In the genomic region with DNA sequence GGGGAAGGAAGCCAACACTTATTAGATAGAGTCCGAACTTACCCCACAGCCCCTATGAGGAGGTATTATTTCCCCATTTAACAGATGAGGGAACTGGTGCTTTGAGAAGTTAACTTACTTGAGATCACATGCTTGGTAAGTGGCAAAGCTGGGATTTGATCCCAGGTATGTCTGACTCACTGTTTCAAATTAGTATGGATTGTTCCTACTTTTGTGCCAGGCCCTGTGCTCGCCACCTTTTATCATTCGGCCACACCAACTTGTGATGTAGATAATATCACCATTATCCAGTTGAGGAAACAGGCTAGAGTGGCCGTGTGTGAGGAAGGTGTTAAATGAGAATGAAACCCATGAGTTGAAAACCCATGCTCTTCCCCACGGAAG, we compare ENCODE assay signal across 36 cellular contexts. TPM values are rescaled to one million over a fixed set of nuclear protein-coding genes. Genes with fewer than 3 reads are reported as not detected.
"Had no signal": no experiment of that assay in that cellular context is flagged by ENCODE, and none has a peak within 500 bp of the region (broad histone marks: within the 10 kb centered on the region; RNA-seq: fewer than 3 reads in every experiment).

No MANE protein-coding gene starts in this region.

- ATAC-seq: activated CD8-positive, alpha-beta memory T cell treated with anti-CD3 and anti-CD28 coated beads, Interleukin-2, amount 10 ng/mL, durations not matched to agents 7 days and 5 days; activated CD8-positive, alpha-beta T cell treated with anti-CD3 and anti-CD28 coated beads, Interleukin-2, amount 10 ng/mL, durations not matched to agents 7 days and 5 days; activated naive CD8-positive, alpha-beta T cell treated with anti-CD3 and anti-CD28 coated beads, Interleukin-2, amount 50 U/mL, for 24 hours had no signal

- H3K4me3 Mint-ChIP-seq: activated B cell treated with CpG ODN at 0.5 μM for 24 hours; activated CD4-positive, alpha-beta memory T cell treated with anti-CD3 and anti-CD28 coated beads, Interleukin-2, amount 10 ng/mL, durations not matched to agents 7 days and 5 days; activated CD4-positive, alpha-beta T cell treated with anti-CD3 and anti-CD28 coated beads, Interleukin-2, amount 10 ng/mL, durations not matched to agents 24 days and 14 days; activated CD8-positive, alpha-beta memory T cell treated with anti-CD3 and anti-CD28 coated beads, Interleukin-2, amount 10 ng/mL, durations not matched to agents 7 days and 5 days; activated CD8-positive, alpha-beta T cell treated with anti-CD3 and anti-CD28 coated beads, Interleukin-2, amount 10 ng/mL, durations not matched to agents 7 days and 5 days; activated naive CD4-positive, alpha-beta T cell treated with anti-CD3 and anti-CD28 coated beads, Interleukin-2, amount 10 ng/mL, durations not matched to agents 7 days and 5 days; activated naive CD4-positive, alpha-beta T cell treated with anti-CD3 and anti-CD28 coated beads, Interleukin-2, amount 50 U/mL, for 24 hours; activated naive CD8-positive, alpha-beta T cell; activated naive CD8-positive, alpha-beta T cell treated with anti-CD3 and anti-CD28 coated beads, Interleukin-2, amount 10 ng/mL, durations not matched to agents 7 days and 5 days; activated naive CD8-positive, alpha-beta T cell treated with anti-CD3 and anti-CD28 coated beads, Interleukin-2, amount 50 U/mL, for 24 hours; activated T-cell treated with anti-CD3 and anti-CD28 coated beads, Interleukin-2, amount 50 U/mL, for 24 hours; brain; central memory CD8-positive, alpha-beta T cell; T-helper 1 cell treated with Interleukin-12 subunit alpha and Interleukin-12 subunit beta and Interleukin-4 antibody, amounts not matched to agents 30 μg/mL and 1 μg/mL, for 36 hours; T-helper 2 cell treated with Interferon-gamma antibody and Interleukin-4, amounts not matched to agents 5 μg/mL and 100 μg/mL, for 36 hours had no signal

- H3K27ac ChIP-seq: ascending aorta, cardiac muscle cell, VCaP had no signal

- H3K4me3 ChIP-seq: ascending aorta, cardiac muscle cell had no signal

- H3K9me3 Mint-ChIP-seq: activated B cell treated with CpG ODN at 0.5 μM for 24 hours; activated CD4-positive, alpha-beta memory T cell treated with anti-CD3 and anti-CD28 coated beads, Interleukin-2, amount 10 ng/mL, durations not matched to agents 7 days and 5 days; activated CD4-positive, alpha-beta T cell treated with anti-CD3 and anti-CD28 coated beads, Interleukin-2, amount 10 ng/mL, durations not matched to agents 24 days and 14 days; activated naive CD4-positive, alpha-beta T cell treated with anti-CD3 and anti-CD28 coated beads, Interleukin-2, amount 10 ng/mL, durations not matched to agents 7 days and 5 days; activated naive CD4-positive, alpha-beta T cell treated with anti-CD3 and anti-CD28 coated beads, Interleukin-2, amount 50 U/mL, for 24 hours; activated naive CD8-positive, alpha-beta T cell treated with anti-CD3 and anti-CD28 coated beads, Interleukin-2, amount 10 ng/mL, durations not matched to agents 7 days and 5 days; activated naive CD8-positive, alpha-beta T cell treated with anti-CD3 and anti-CD28 coated beads, Interleukin-2, amount 50 U/mL, for 24 hours; activated T-cell treated with anti-CD3 and anti-CD28 coated beads, Interleukin-2, amount 50 U/mL, for 24 hours; activated T-helper 2 cell treated with anti-CD3 and anti-CD28 coated beads, Interferon-gamma antibody, Interleukin-2, Interleukin-4, amounts not matched to agents 10 μg/mL and 5 μg/mL and 100 μg/mL, durations not matched to agents 14 hours and 24 hours and 36 hours; brain; central memory CD8-positive, alpha-beta T cell; T-helper 1 cell treated with Interleukin-12 subunit alpha and Interleukin-12 subunit beta and Interleukin-4 antibody, amounts not matched to agents 30 μg/mL and 1 μg/mL, for 36 hours; T-helper 2 cell treated with Interferon-gamma antibody and Interleukin-4, amounts not matched to agents 5 μg/mL and 100 μg/mL, for 36 hours had no signal

- H3K27me3 ChIP-seq: ascending aorta, cardiac muscle cell had no signal

- H3K27me3 Mint-ChIP-seq: activated B cell treated with CpG ODN at 0.5 μM for 24 hours; activated CD4-positive, alpha-beta memory T cell treated with anti-CD3 and anti-CD28 coated beads, Interleukin-2, amount 10 ng/mL, durations not matched to agents 7 days and 5 days; activated CD4-positive, alpha-beta T cell treated with anti-CD3 and anti-CD28 coated beads, Interleukin-2, amount 10 ng/mL, durations not matched to agents 24 days and 14 days; activated CD8-positive, alpha-beta memory T cell treated with anti-CD3 and anti-CD28 coated beads, Interleukin-2, amount 10 ng/mL, durations not matched to agents 7 days and 5 days; activated naive CD4-positive, alpha-beta T cell treated with anti-CD3 and anti-CD28 coated beads, Interleukin-2, amount 10 ng/mL, durations not matched to agents 7 days and 5 days; activated naive CD4-positive, alpha-beta T cell treated with anti-CD3 and anti-CD28 coated beads, Interleukin-2, amount 50 U/mL, for 24 hours; activated naive CD8-positive, alpha-beta T cell; activated naive CD8-positive, alpha-beta T cell treated with anti-CD3 and anti-CD28 coated beads, Interleukin-2, amount 10 ng/mL, durations not matched to agents 7 days and 5 days; activated naive CD8-positive, alpha-beta T cell treated with anti-CD3 and anti-CD28 coated beads, Interleukin-2, amount 50 U/mL, for 24 hours; activated T-cell treated with anti-CD3 and anti-CD28 coated beads, Interleukin-2, amount 50 U/mL, for 24 hours; central memory CD8-positive, alpha-beta T cell had no signal

- H3K27ac Mint-ChIP-seq: activated B cell treated with CpG ODN at 0.5 μM for 24 hours; activated CD4-positive, alpha-beta memory T cell treated with anti-CD3 and anti-CD28 coated beads, Interleukin-2, amount 10 ng/mL, durations not matched to agents 7 days and 5 days; activated CD4-positive, alpha-beta T cell treated with anti-CD3 and anti-CD28 coated beads, Interleukin-2, amount 10 ng/mL, durations not matched to agents 24 days and 14 days; activated CD8-positive, alpha-beta memory T cell treated with anti-CD3 and anti-CD28 coated beads, Interleukin-2, amount 10 ng/mL, durations not matched to agents 7 days and 5 days; activated CD8-positive, alpha-beta T cell treated with anti-CD3 and anti-CD28 coated beads, Interleukin-2, amount 10 ng/mL, durations not matched to agents 7 days and 5 days; activated naive CD4-positive, alpha-beta T cell treated with anti-CD3 and anti-CD28 coated beads, Interleukin-2, amount 10 ng/mL, durations not matched to agents 7 days and 5 days; activated naive CD4-positive, alpha-beta T cell treated with anti-CD3 and anti-CD28 coated beads, Interleukin-2, amount 50 U/mL, for 24 hours; activated naive CD8-positive, alpha-beta T cell; activated naive CD8-positive, alpha-beta T cell treated with anti-CD3 and anti-CD28 coated beads, Interleukin-2, amount 10 ng/mL, durations not matched to agents 7 days and 5 days; activated naive CD8-positive, alpha-beta T cell treated with anti-CD3 and anti-CD28 coated beads, Interleukin-2, amount 50 U/mL, for 24 hours; activated T-cell treated with anti-CD3 and anti-CD28 coated beads, Interleukin-2, amount 50 U/mL, for 24 hours; activated T-helper 2 cell treated with anti-CD3 and anti-CD28 coated beads, Interferon-gamma antibody, Interleukin-2, Interleukin-4, amounts not matched to agents 10 μg/mL and 5 μg/mL and 100 μg/mL, durations not matched to agents 14 hours and 24 hours and 36 hours; T-helper 1 cell treated with Interleukin-12 subunit alpha and Interleukin-12 subunit beta and Interleukin-4 antibody, amounts not matched to agents 30 μg/mL and 1 μg/mL, for 36 hours; T-helper 2 cell treated with Interferon-gamma antibody and Interleukin-4, amounts not matched to agents 5 μg/mL and 100 μg/mL, for 36 hours had no signal

- DNase-seq: activated B cell treated with CpG ODN at 0.5 μM for 24 hours; activated CD4-positive, alpha-beta memory T cell treated with anti-CD3 and anti-CD28 coated beads, Interleukin-2, amount 10 ng/mL, durations not matched to agents 7 days and 5 days; activated CD4-positive, alpha-beta T cell treated with anti-CD3 and anti-CD28 coated beads for 4 hours; activated CD4-positive, alpha-beta T cell treated with anti-CD3 and anti-CD28 coated beads, Interleukin-2, amount 10 ng/mL, durations not matched to agents 24 days and 14 days; activated CD4-positive, alpha-beta T cell treated with anti-CD3 and anti-CD28 coated beads, Interleukin-2, amount 50 U/mL, for 1 hour; activated CD4-positive, alpha-beta T cell treated with anti-CD3 and anti-CD28 coated beads, Interleukin-2, amount 50 U/mL, for 48 hours; activated CD4-positive, CD25-positive, alpha-beta regulatory T cell treated with anti-CD3 and anti-CD28 coated beads, Interleukin-2, amount 50 U/mL, for 72 hours; activated CD8-positive, alpha-beta memory T cell treated with anti-CD3 and anti-CD28 coated beads for 24 hours; activated CD8-positive, alpha-beta memory T cell treated with anti-CD3 and anti-CD28 coated beads, Interleukin-2, amount 10 ng/mL, durations not matched to agents 7 days and 5 days; activated CD8-positive, alpha-beta memory T cell treated with anti-CD3 and anti-CD28 coated beads, Interleukin-2, amount 50 U/mL, for 48 hours; activated CD8-positive, alpha-beta T cell treated with anti-CD3 and anti-CD28 coated beads, Interleukin-2, amount 10 ng/mL, durations not matched to agents 7 days and 5 days; activated effector memory CD4-positive, alpha-beta T cell treated with Interleukin-2 at 50 U/mL for 16 hours; activated gamma-delta T cell; activated naive CD4-positive, alpha-beta T cell treated with anti-CD3 and anti-CD28 coated beads, Interleukin-2, amount 10 ng/mL, durations not matched to agents 7 days and 5 days; activated naive CD4-positive, alpha-beta T cell treated with Interleukin-2 at 50 U/mL for 16 hours; activated naive CD8-positive, alpha-beta T cell treated with anti-CD3 and anti-CD28 coated beads, Interleukin-2, amount 10 ng/mL, durations not matched to agents 7 days and 5 days; activated naive CD8-positive, alpha-beta T cell treated with anti-CD3 and anti-CD28 coated beads, Interleukin-2, amount 50 U/mL, for 24 hours; activated T-cell treated with anti-CD3 and anti-CD28 coated beads, Interleukin-2, amount 50 U/mL, for 24 hours; activated T-cell treated with anti-CD3 and anti-CD28 coated beads, Interleukin-2, amount 50 U/mL, for 48 hours; amygdala; anterior cingulate cortex; caudate nucleus; T-helper 1 cell; T-helper 2 cell; T-helper 9 cell had no signal

- H3K4me1 ChIP-seq: ascending aorta had no signal

- H3K4me1 Mint-ChIP-seq: activated B cell treated with CpG ODN at 0.5 μM for 24 hours; activated CD4-positive, alpha-beta memory T cell treated with anti-CD3 and anti-CD28 coated beads, Interleukin-2, amount 10 ng/mL, durations not matched to agents 7 days and 5 days; activated CD4-positive, alpha-beta T cell treated with anti-CD3 and anti-CD28 coated beads, Interleukin-2, amount 10 ng/mL, durations not matched to agents 24 days and 14 days; activated CD8-positive, alpha-beta memory T cell treated with anti-CD3 and anti-CD28 coated beads, Interleukin-2, amount 10 ng/mL, durations not matched to agents 7 days and 5 days; activated naive CD4-positive, alpha-beta T cell treated with anti-CD3 and anti-CD28 coated beads, Interleukin-2, amount 10 ng/mL, durations not matched to agents 7 days and 5 days; activated naive CD4-positive, alpha-beta T cell treated with anti-CD3 and anti-CD28 coated beads, Interleukin-2, amount 50 U/mL, for 24 hours; activated naive CD8-positive, alpha-beta T cell treated with anti-CD3 and anti-CD28 coated beads, Interleukin-2, amount 10 ng/mL, durations not matched to agents 7 days and 5 days; activated naive CD8-positive, alpha-beta T cell treated with anti-CD3 and anti-CD28 coated beads, Interleukin-2, amount 50 U/mL, for 24 hours; brain had no signal

- H3K9me3 ChIP-seq: ascending aorta had no signal

RNA-seq across cellular contexts. Expression of gene DOC2A, which starts 26.1 kb away (rescaled TPM):
- total RNA-seq: activated B cell treated with CpG ODN at 0.5 μM for 24 hours; activated CD4-positive, alpha-beta memory T cell treated with anti-CD3 and anti-CD28 coated beads, Interleukin-2, amount 10 ng/mL, durations not matched to agents 7 days and 5 days; activated naive CD8-positive, alpha-beta T cell treated with anti-CD3 and anti-CD28 coated beads, Interleukin-2, amount 10 ng/mL, durations not matched to agents 7 days and 5 days; ascending aorta; bronchial epithelial cell had no signal
